ENCODE assay signal across 32 cellular contexts in the genomic region with DNA sequence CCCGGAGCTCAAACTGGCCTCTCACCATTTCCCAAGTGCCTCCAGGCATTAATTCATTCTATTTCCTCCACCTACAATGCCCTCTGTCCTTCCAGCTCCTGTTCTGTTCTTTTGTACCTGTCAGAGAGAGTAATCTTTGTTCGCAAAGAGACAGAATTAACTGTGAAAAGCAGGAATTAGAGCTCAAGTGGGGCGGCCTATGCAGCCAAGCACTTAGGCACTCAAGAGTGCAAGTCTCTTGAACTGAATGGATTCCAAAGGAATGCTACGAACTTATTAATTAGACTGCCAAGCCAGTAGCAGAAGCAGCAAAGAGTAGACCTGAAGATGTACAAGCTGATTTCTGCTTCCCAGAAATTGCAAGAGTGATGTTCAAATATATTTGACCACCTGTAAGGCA.
"Had no signal": no experiment of that assay in that cellular context is flagged by ENCODE, and none has a peak within 500 bp of the region (broad histone marks: within the 10 kb centered on the region; RNA-seq: fewer than 3 reads in every experiment).

No MANE protein-coding gene starts in this region.

- H3K36me3 ChIP-seq: brain microvascular endothelial cell, gastrocnemius medialis, WERI-Rb-1 had no signal

- H3K36me3 Mint-ChIP-seq: activated naive CD8-positive, alpha-beta T cell had no signal

- H3K27ac ChIP-seq: brain microvascular endothelial cell, coronary artery, dorsolateral prefrontal cortex, foreskin keratinocyte, gastrocnemius medialis, WERI-Rb-1 had no signal

- H3K9me3 Mint-ChIP-seq: activated CD8-positive, alpha-beta T cell treated with anti-CD3 and anti-CD28 coated beads for 36 hours; endodermal cell had no signal

- H3K27ac Mint-ChIP-seq: activated B cell treated with CpG ODN at 0.5 μM for 24 hours; activated CD8-positive, alpha-beta T cell treated with anti-CD3 and anti-CD28 coated beads for 36 hours; activated naive CD8-positive, alpha-beta T cell; activated T-helper 17 cell treated with anti-CD3 and anti-CD28 coated beads, Interleukin-2, amount 50 U/mL, for 72 hours; dendritic cell treated with granulocyte-macrophage colony-stimulating factor and Interleukin-4, amounts not matched to agents 40 ng/mL and 50 ng/mL, for 4 days; endodermal cell; T-helper 17 cell; T-helper 2 cell treated with Interferon-gamma antibody and Interleukin-4, amounts not matched to agents 5 μg/mL and 100 μg/mL, for 36 hours had no signal

- ATAC-seq: activated CD4-positive, CD25-positive, alpha-beta regulatory T cell treated with anti-CD3 and anti-CD28 coated beads, Interleukin-2, amount 50 U/mL, for 24 hours; activated CD8-positive, alpha-beta T cell treated with anti-CD3 and anti-CD28 coated beads for 36 hours; activated T-cell treated with anti-CD3 and anti-CD28 coated beads, Interleukin-2, amount 50 U/mL, for 4 hours; activated T-helper 17 cell treated with anti-CD3 and anti-CD28 coated beads, Interleukin-2, amount 50 U/mL, for 72 hours; esophagus mucosa; foreskin keratinocyte; gastrocnemius medialis; T-helper 17 cell had no signal

- H3K27me3 Mint-ChIP-seq: activated B cell treated with CpG ODN at 0.5 μM for 24 hours; activated CD8-positive, alpha-beta T cell treated with anti-CD3 and anti-CD28 coated beads for 36 hours; dendritic cell treated with granulocyte-macrophage colony-stimulating factor and Interleukin-4, amounts not matched to agents 40 ng/mL and 50 ng/mL, for 4 days; T-helper 17 cell had no signal

- H3K4me1 ChIP-seq: foreskin keratinocyte, gastrocnemius medialis had no signal

- H3K4me1 Mint-ChIP-seq: activated T-helper 17 cell treated with anti-CD3 and anti-CD28 coated beads, Interleukin-2, amount 50 U/mL, for 72 hours; central memory CD8-positive, alpha-beta T cell; T-helper 17 cell had no signal

- H3K4me3 Mint-ChIP-seq: activated B cell treated with CpG ODN at 0.5 μM for 24 hours; activated CD8-positive, alpha-beta T cell treated with anti-CD3 and anti-CD28 coated beads for 36 hours; activated naive CD8-positive, alpha-beta T cell; activated T-cell treated with anti-CD3 and anti-CD28 coated beads, Interleukin-2, amount 50 U/mL, for 4 hours; activated T-helper 17 cell treated with anti-CD3 and anti-CD28 coated beads, Interleukin-2, amount 50 U/mL, for 72 hours; central memory CD8-positive, alpha-beta T cell; dendritic cell treated with granulocyte-macrophage colony-stimulating factor and Interleukin-4, amounts not matched to agents 40 ng/mL and 50 ng/mL, for 4 days; endodermal cell; T-helper 17 cell; T-helper 2 cell treated with Interferon-gamma antibody and Interleukin-4, amounts not matched to agents 5 μg/mL and 100 μg/mL, for 36 hours had no signal

- H3K9me3 ChIP-seq: gastrocnemius medialis had no signal

- DNase-seq: activated B cell treated with CpG ODN at 0.5 μM for 24 hours; activated CD4-positive, alpha-beta T cell treated with anti-CD3 and anti-CD28 coated beads for 48 hours; activated CD4-positive, alpha-beta T cell treated with anti-CD3 and anti-CD28 coated beads, Interleukin-2, amount 50 U/mL, for 1 hour; activated CD4-positive, alpha-beta T cell treated with anti-CD3 and anti-CD28 coated beads, Interleukin-2, amount 50 U/mL, for 48 hours; activated CD8-positive, alpha-beta memory T cell treated with anti-CD3 and anti-CD28 coated beads for 24 hours; activated CD8-positive, alpha-beta T cell treated with anti-CD3 and anti-CD28 coated beads for 36 hours; activated effector memory CD4-positive, alpha-beta T cell treated with Interleukin-2 at 50 U/mL for 16 hours; activated gamma-delta T cell treated with Interleukin-2 at 50 U/mL for 16 hours; activated naive CD4-positive, alpha-beta T cell treated with anti-CD3 and anti-CD28 coated beads, Interleukin-2, amount 50 U/mL, for 16 hours; activated naive CD4-positive, alpha-beta T cell treated with Interleukin-2 at 50 U/mL for 16 hours; activated T-cell treated with anti-CD3 and anti-CD28 coated beads, Interleukin-2, amount 50 U/mL, for 4 hours; amniotic stem cell; anterior cingulate cortex; brain microvascular endothelial cell; dorsolateral prefrontal cortex; effector memory CD4-positive, alpha-beta T cell; endodermal cell; foreskin keratinocyte; gastrocnemius medialis; glutamatergic neuron; T-helper 1 cell; T-helper 17 cell; T1000 had no signal

- H3K27me3 ChIP-seq: brain microvascular endothelial cell, foreskin keratinocyte, gastrocnemius medialis had no signal

- H3K4me3 ChIP-seq: coronary artery, dorsolateral prefrontal cortex, gastrocnemius medialis had no signal
